Comparison of ENCODE assay signal across 14 cellular contexts in the genomic region with DNA sequence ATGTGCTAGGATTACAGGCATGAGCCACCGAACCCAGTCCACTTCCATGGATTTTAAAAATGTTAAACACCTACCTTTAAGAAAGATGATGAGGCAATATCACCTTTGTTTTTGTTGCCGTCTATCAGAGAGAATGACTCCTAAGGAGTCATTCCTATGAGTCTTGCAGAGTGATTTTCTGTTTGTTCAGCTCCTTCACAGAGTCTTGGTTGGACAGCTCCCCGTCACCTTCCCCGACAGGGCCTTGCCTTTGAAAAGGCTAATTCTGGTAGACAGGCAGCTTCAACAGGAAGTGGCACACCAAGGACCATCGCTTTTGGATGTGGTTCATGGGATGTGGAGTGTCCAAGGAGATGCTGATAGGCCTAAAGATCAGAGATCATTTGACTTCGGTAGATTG.
"Had no signal": no experiment of that assay in that cellular context is flagged by ENCODE, and none has a peak within 500 bp of the region (broad histone marks: within the 10 kb centered on the region; RNA-seq: fewer than 3 reads in every experiment).

No MANE protein-coding gene starts in this region.

- H3K27ac ChIP-seq: cardiac muscle cell, epithelial cell of prostate, thoracic aorta had no signal

- H3K9me3 Mint-ChIP-seq: activated B cell treated with CpG ODN at 0.5 μM for 24 hours; activated naive CD4-positive, alpha-beta T cell treated with anti-CD3 and anti-CD28 coated beads, Interleukin-2, amount 50 U/mL, for 24 hours; activated T-cell treated with anti-CD3 and anti-CD28 coated beads, Interleukin-2, amount 50 U/mL, for 4 hours; effector memory CD8-positive, alpha-beta T cell had no signal

- H3K36me3 Mint-ChIP-seq: activated naive CD4-positive, alpha-beta T cell treated with anti-CD3 and anti-CD28 coated beads, Interleukin-2, amount 50 U/mL, for 24 hours; stimulated activated naive B cell treated with anti-CD40 and anti-IgM and Interleukin-4, amounts not matched to agents 10 μg/mL and 1 μg/mL and 100 μg/mL, for 72 hours had no signal

- H3K27me3 Mint-ChIP-seq: activated B cell treated with CpG ODN at 0.5 μM for 24 hours; activated naive CD4-positive, alpha-beta T cell treated with anti-CD3 and anti-CD28 coated beads, Interleukin-2, amount 50 U/mL, for 24 hours; stimulated activated naive B cell treated with anti-CD40 and anti-IgM and Interleukin-4, amounts not matched to agents 10 μg/mL and 1 μg/mL and 100 μg/mL, for 72 hours had no signal

- H3K4me3 Mint-ChIP-seq: activated B cell treated with CpG ODN at 0.5 μM for 24 hours; activated naive CD4-positive, alpha-beta T cell treated with anti-CD3 and anti-CD28 coated beads, Interleukin-2, amount 50 U/mL, for 24 hours; activated T-cell treated with anti-CD3 and anti-CD28 coated beads, Interleukin-2, amount 50 U/mL, for 4 hours; effector memory CD8-positive, alpha-beta T cell; stimulated activated naive B cell treated with anti-CD40 and anti-IgM and Interleukin-4, amounts not matched to agents 10 μg/mL and 1 μg/mL and 100 μg/mL, for 72 hours had no signal

- H3K36me3 ChIP-seq: cardiac muscle cell, thoracic aorta had no signal

- DNase-seq: activated B cell treated with CpG ODN at 0.5 μM for 24 hours; activated CD4-positive, alpha-beta T cell treated with anti-CD3 and anti-CD28 coated beads for 4 hours; activated CD8-positive, alpha-beta memory T cell treated with anti-CD3 and anti-CD28 coated beads, Interleukin-2, amount 50 U/mL, for 4 hours; activated effector memory CD4-positive, alpha-beta T cell treated with Interleukin-2 at 50 U/mL for 16 hours; activated T-cell treated with anti-CD3 and anti-CD28 coated beads, Interleukin-2, amount 50 U/mL, for 4 hours; effector memory CD8-positive, alpha-beta T cell; occipital lobe; stimulated activated naive B cell treated with anti-CD40 and anti-IgM and Interleukin-4, amounts not matched to agents 10 μg/mL and 1 μg/mL and 100 μg/mL, for 72 hours; T-helper 1 cell; T-helper 9 cell had no signal

- H3K9me3 ChIP-seq: thoracic aorta had no signal

- ATAC-seq: activated T-cell treated with anti-CD3 and anti-CD28 coated beads, Interleukin-2, amount 50 U/mL, for 4 hours; effector memory CD8-positive, alpha-beta T cell; stimulated activated naive B cell treated with anti-CD40 and anti-IgM and Interleukin-4, amounts not matched to agents 10 μg/mL and 1 μg/mL and 100 μg/mL, for 72 hours had no signal

- H3K27me3 ChIP-seq: cardiac muscle cell had no signal

- H3K4me3 ChIP-seq: cardiac muscle cell, thoracic aorta had no signal

- H3K27ac Mint-ChIP-seq: activated B cell treated with CpG ODN at 0.5 μM for 24 hours; activated naive CD4-positive, alpha-beta T cell treated with anti-CD3 and anti-CD28 coated beads, Interleukin-2, amount 50 U/mL, for 24 hours; effector memory CD8-positive, alpha-beta T cell; stimulated activated naive B cell treated with anti-CD40 and anti-IgM and Interleukin-4, amounts not matched to agents 10 μg/mL and 1 μg/mL and 100 μg/mL, for 72 hours had no signal
